7 cellular contexts compared by ENCODE assay signal in genomic region chr2:230160112-230160660, GRCh38. TPM values are rescaled to one million over a fixed set of nuclear protein-coding genes. Genes with fewer than 3 reads are reported as not detected.
DNase-seq lines count a peak whose midpoint lies in the region; ATAC-seq and TF ChIP-seq lines count a peak whose summit lies in the region.

No MANE protein-coding gene starts in this region.

- DNase-seq in GM12864 (ENCODE audit: low read depth) (peak; percentile 5), NB4 (ENCODE audit: low read depth) (peak; percentile 79), activated B cell treated with CpG ODN at 0.5 μM for 24 hours (peak; percentile 34), cerebellar cortex (ENCODE audit: low spot score) (peak; percentile 56), left lung (peak in 1 of 2 donors; percentile 58)
- peak; percentile 5 for DNase-seq in stimulated activated CD8-positive, alpha-beta memory T cell treated with anti-CD3 and anti-CD28 coated beads, Interleukin-12 subunit alpha, Interleukin-12 subunit beta, amount 100 ng/mL, for 4 hours (ENCODE audit: low read depth)

- H3K27ac ChIP-seq in left lung = no peak overlapping the region

- no peaks in the 10 kb centered on the region for H3K27me3 Mint-ChIP-seq in activated B cell treated with CpG ODN at 0.5 μM for 24 hours

- CTCF ChIA-PET in activated B cell treated with CpG ODN at 0.5 μM for 24 hours (lab: Charles Lee) = interaction anchor here (0.5 to 3.2 kb wide), 24 partner anchors 8 to 638 kb away, joined by 3 to 26 read pairs (median 4); partner anchors contain the start of genes SLC16A14 and SP140L

- peaks cover 0 to 9% of the 10 kb centered on the region in 2 donors for H3K4me1 ChIP-seq in left lung

- H3K9me3 Mint-ChIP-seq in activated B cell treated with CpG ODN at 0.5 μM for 24 hours = peaks cover 6% of the 10 kb centered on the region

- TF ChIP-seq CTCF in GM12864 (IDR thresholded peaks at IDR 0.05; ENCODE audit: low read depth, low read length, missing control alignments) (peak; percentile 75), NB4 (IDR thresholded peaks at IDR 0.05; ENCODE audit: low read depth, low read length) (peak; percentile 75), activated B cell treated with CpG ODN at 0.5 μM for 24 hours (IDR thresholded peaks at IDR 0.05) (no peak), left lung (IDR thresholded peaks at IDR 0.05) (peak; percentile 54 to 89)

- H3K4me3 Mint-ChIP-seq in activated B cell treated with CpG ODN at 0.5 μM for 24 hours = no peak overlapping the region

- ATAC-seq in activated B cell treated with CpG ODN at 0.5 μM for 24 hours (ENCODE audit: low read depth) (peak; percentile 42), left lung (peak; percentile 94), HG03469 (IDR thresholded peaks at IDR 0.05; ENCODE audit: unreplicated experiment) (no peak)

- H3K4me3 ChIP-seq in GM12864 (ENCODE audit: low read depth, low read length) (no peak overlapping the region), NB4 (ENCODE audit: low read depth, low read length) (no peak overlapping the region), left lung (no peak overlapping the region)

- POLR2A ChIA-PET in activated B cell treated with CpG ODN at 0.5 μM for 24 hours (lab: Charles Lee) = interaction anchor here (0.7 to 1.0 kb wide), 2 partner anchors 92 to 338 kb away, joined by 6 read pairs; partner anchors contain the start of gene SLC16A14

- H3K27ac Mint-ChIP-seq in activated B cell treated with CpG ODN at 0.5 μM for 24 hours = no peak overlapping the region

- no peak for TF ChIP-seq POLR2A in NB4 (IDR thresholded peaks at IDR 0.05; ENCODE audit: extremely low read depth, insufficient read length)

- intact Hi-C loops in activated B cell treated with CpG ODN at 0.5 μM for 24 hours (cut with micrococcal nuclease) = loop anchor here (1.0 to 2.0 kb wide), 5 partner anchors 93 to 451 kb away; no protein-coding TSS in a partner anchor
- intact Hi-C loops in left lung (cut with DNase I) = loop anchor here in 1 of 2 donors (5.0 kb wide), 1 partner anchor 153 kb away; no protein-coding TSS in a partner anchor

- H3K36me3 Mint-ChIP-seq in activated B cell treated with CpG ODN at 0.5 μM for 24 hours (ENCODE audit: low read depth) = peaks cover 30% of the 10 kb centered on the region

- peaks cover 0 to 3% of the 10 kb centered on the region in 2 donors for H3K36me3 ChIP-seq in left lung

- peaks cover 24% of the 10 kb centered on the region for H3K4me1 Mint-ChIP-seq in activated B cell treated with CpG ODN at 0.5 μM for 24 hours

- H3K9me3 ChIP-seq in left lung = no peaks in the 10 kb centered on the region

- no peaks in the 10 kb centered on the region for H3K27me3 ChIP-seq in left lung

RNA-seq across cellular contexts. Expression of gene SP110, which starts 59.6 kb away (rescaled TPM):
- total RNA-seq in activated B cell treated with CpG ODN at 0.5 μM for 24 hours (139 and 147 TPM in 2 replicates), left lung (10 to 100 TPM; 22.9 to 37.8 TPM)
